ENCODE assay signal across 8 cellular contexts in the genomic region with DNA sequence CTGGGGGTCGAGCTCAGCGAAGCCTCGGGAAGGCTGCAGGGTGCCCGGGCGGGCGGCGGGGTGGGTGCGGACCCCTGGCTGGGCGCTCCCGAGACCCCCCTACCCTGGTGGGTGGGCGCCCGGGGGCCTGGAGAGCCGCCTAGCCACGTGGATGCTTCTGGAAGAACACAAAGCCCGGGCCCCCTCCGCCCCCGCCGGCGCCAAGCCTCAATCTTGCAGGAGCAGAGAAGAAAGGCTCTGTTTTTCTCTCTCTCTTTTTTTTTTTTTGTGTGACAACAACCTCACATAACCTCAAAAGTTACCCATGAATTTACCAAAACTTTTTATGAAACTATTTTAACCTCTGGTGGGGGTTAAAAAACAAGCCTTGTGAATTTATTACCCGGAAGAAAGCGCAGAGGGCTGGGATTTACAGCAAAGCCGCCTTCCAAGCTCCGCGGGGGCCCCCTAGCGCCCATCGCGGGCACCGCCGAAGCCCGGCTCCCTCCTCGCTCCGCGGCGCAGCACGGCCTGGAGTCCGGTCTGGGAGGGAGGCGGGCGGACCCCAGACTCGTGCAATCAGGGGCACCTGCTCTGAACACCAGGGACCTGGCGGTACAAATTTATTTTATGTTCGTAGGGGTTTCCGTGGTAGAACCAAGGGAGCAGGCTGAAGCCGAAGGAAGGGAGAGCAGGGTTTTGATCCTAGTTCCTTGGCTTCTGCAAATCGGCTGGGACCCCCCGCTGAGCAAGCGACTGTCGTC. TPM values are rescaled to one million over a fixed set of nuclear protein-coding genes. Genes with fewer than 3 reads are reported as not detected.
DNase-seq lines count a peak whose midpoint lies in the region; ATAC-seq, FAIRE-seq and TF ChIP-seq lines count a peak whose summit lies in the region.

No MANE protein-coding gene starts in this region.

- peak; percentile 96 for TF ChIP-seq CTCF in WI38 (IDR thresholded peaks at IDR 0.05; ENCODE audit: low read depth, low read length)
- TF ChIP-seq CTCF in breast epithelium (IDR thresholded peaks at IDR 0.05), result peak; percentile 53 to 88 (median 86)

- DNase-seq in G401 (ENCODE audit: low spot score) (peak; percentile 83), NCI-H1930 (lab: John Stamatoyannopoulos, UW) (peak; percentile 77 to 79), breast epithelium (ENCODE audit: low spot score in 2 of 2) (peak; percentile 60 to 70), iPS-NIHi7 (ENCODE audit: extremely low spot score) (peak; percentile 88), small intestine (peak; percentile 75), cortex of kidney (lab: John Stamatoyannopoulos, UW) (no peak)

- 1 to 2% (median 1%) methylated on average over 40 to 47 of the region's 47 CpGs for WGBS in small intestine, 3 donors

- H3K4me1 ChIP-seq in breast epithelium (peaks cover 4 to 7% of the 10 kb centered on the region in 2 donors), small intestine (ENCODE audit: control insufficient read depth in 2 of 2, insufficient read depth in 1 of 2, low read depth in 1 of 2, low read length in 1 of 2) (no peaks in the 10 kb centered on the region)

- no peaks in the 10 kb centered on the region for H3K36me3 ChIP-seq in breast epithelium
- no peaks in the 10 kb centered on the region for H3K36me3 ChIP-seq in small intestine (ENCODE audit: control insufficient read depth in 2 of 2, insufficient read depth in 2 of 2, low read length in 2 of 2)

- no peak for TF ChIP-seq POLR2A in breast epithelium (IDR thresholded peaks at IDR 0.05)

- H3K9me3 ChIP-seq in breast epithelium, result no peaks in the 10 kb centered on the region
- H3K9me3 ChIP-seq in small intestine (ENCODE audit: control insufficient read depth, low read depth), result no peaks in the 10 kb centered on the region

- H3K4me3 ChIP-seq in WI38 (ENCODE audit: low read depth, low read length) (peak overlapping the region; percentile 53), breast epithelium (peak overlapping the region; percentile 51 to 81 (median 62)), small intestine (ENCODE audit: low read depth in 1 of 2, low read length in 2 of 2) (peak overlapping the region in 1 of 2 donors; percentile 67)

- H3K27ac ChIP-seq in breast epithelium (peak overlapping the region; percentile 70 to 82), small intestine (ENCODE audit: low read depth in 1 of 2, low read length in 1 of 2) (no peak overlapping the region)

- FAIRE-seq in small intestine (lab: Jason Lieb, UNC), result no peak

- in situ Hi-C loops in G401 (cut with HindIII; ENCODE audit: low sequenced_read_pairs), result no loop called here

- H3K27me3 ChIP-seq in breast epithelium, result peaks cover 4 to 20% of the 10 kb centered on the region in 2 donors
- peaks cover 0 to 9% of the 10 kb centered on the region in 2 donors for H3K27me3 ChIP-seq in small intestine (ENCODE audit: control insufficient read depth in 2 of 2, insufficient read depth in 2 of 2, low read length in 2 of 2)

- ATAC-seq in HG02610 (IDR thresholded peaks at IDR 0.05; ENCODE audit: unreplicated experiment), result peak; percentile 75

- intact Hi-C loops in breast epithelium (cut with DNase I; ENCODE audit: low total_unique reads), result loop anchor here (5.0 kb wide), 1 partner anchor 355 kb away; no protein-coding TSS in a partner anchor

RNA-seq across cellular contexts. Expression of gene ZNF831, which starts 58.8 kb away (rescaled TPM):
- not detected in 2 replicates for total RNA-seq in G401 (2014; rRNA removed; shearing (Covaris generic))
- 1 to 10 TPM in 2 of 3 donors, under 1 TPM in 1; 0.48 to 1.6 (median 1.2) TPM for total RNA-seq in breast epithelium
- under 1 TPM; under 0.01 to 0.40 (median 0.27) TPM for polyA plus RNA-seq in small intestine

Comparison
In these comparisons a context has a peak if more than half of its experiments do, and no peak if none do; other contexts are left out.
1. H3K27ac ChIP-seq: peak in breast epithelium (2 of 2); none in small intestine (0 of 2).